Comparison of ENCODE assay signal across 8 cellular contexts in genomic region chr1:43973981-43974442, GRCh38. TPM values are rescaled to one million over a fixed set of nuclear protein-coding genes. Genes with fewer than 3 reads are reported as not detected.
DNase-seq lines count a peak whose midpoint lies in the region; ATAC-seq and TF ChIP-seq lines count a peak whose summit lies in the region.

No MANE protein-coding gene starts in this region.

- no peak for ATAC-seq in GM18868 (IDR thresholded peaks at IDR 0.05; ENCODE audit: unreplicated experiment)
- no peak for ATAC-seq in HG03521 (IDR thresholded peaks at IDR 0.05; ENCODE audit: unreplicated experiment)

- peaks cover 37% of the 10 kb centered on the region for H3K36me3 ChIP-seq in skeletal muscle satellite cell (ENCODE audit: insufficient read depth, low read length)

- CTCF ChIA-PET in activated CD4-positive, alpha-beta T cell treated with anti-CD3 and anti-CD28 coated beads, Interleukin-2, amount 10 ng/mL, durations not matched to agents 7 days and 5 days (lab: Charles Lee): interaction anchor here (1.4 to 1.6 kb wide), 3 partner anchors 13 to 28 kb away, joined by 3 to 5 read pairs (median 4); no protein-coding TSS in a partner anchor

- no peaks in the 10 kb centered on the region for H3K9me3 Mint-ChIP-seq in activated CD4-positive, alpha-beta T cell treated with anti-CD3 and anti-CD28 coated beads, Interleukin-2, amount 10 ng/mL, durations not matched to agents 7 days and 5 days
- no peaks in the 10 kb centered on the region for H3K9me3 Mint-ChIP-seq in T-helper 1 cell treated with Interleukin-12 subunit alpha and Interleukin-12 subunit beta and Interleukin-4 antibody, amounts not matched to agents 30 μg/mL and 1 μg/mL, for 36 hours

- H3K4me3 ChIP-seq in foreskin fibroblast (ENCODE audit: low read depth in 1 of 2, low read length in 2 of 2) (peak overlapping the region; percentile 86 to 91), skeletal muscle satellite cell (ENCODE audit: low read length) (peak overlapping the region; percentile 97)

- H3K4me1 Mint-ChIP-seq in activated CD4-positive, alpha-beta T cell treated with anti-CD3 and anti-CD28 coated beads, Interleukin-2, amount 10 ng/mL, durations not matched to agents 7 days and 5 days: peaks cover 64% of the 10 kb centered on the region
- H3K4me1 Mint-ChIP-seq in T-helper 1 cell treated with Interleukin-12 subunit alpha and Interleukin-12 subunit beta and Interleukin-4 antibody, amounts not matched to agents 30 μg/mL and 1 μg/mL, for 36 hours (ENCODE audit: low read depth): peaks cover 61% of the 10 kb centered on the region

- H3K4me1 ChIP-seq in skeletal muscle satellite cell (ENCODE audit: control insufficient read depth, insufficient read depth, low read length): peaks cover 39% of the 10 kb centered on the region

- TF ChIP-seq CTCF in foreskin fibroblast (IDR thresholded peaks at IDR 0.05; ENCODE audit: low read depth, low read length): no peak

- peak overlapping the region; percentile 84 for H3K4me3 Mint-ChIP-seq in activated CD4-positive, alpha-beta T cell treated with anti-CD3 and anti-CD28 coated beads, Interleukin-2, amount 10 ng/mL, durations not matched to agents 7 days and 5 days
- H3K4me3 Mint-ChIP-seq in T-helper 1 cell treated with Interleukin-12 subunit alpha and Interleukin-12 subunit beta and Interleukin-4 antibody, amounts not matched to agents 30 μg/mL and 1 μg/mL, for 36 hours: peak overlapping the region; percentile 87

- H3K9me3 ChIP-seq in skeletal muscle satellite cell (replicated peaks; ENCODE audit: low read length): no peaks in the 10 kb centered on the region

- peak overlapping the region; percentile 96 for H3K9ac ChIP-seq in skeletal muscle satellite cell (ENCODE audit: low read depth, low read length)

- POLR2A ChIA-PET in activated CD4-positive, alpha-beta T cell treated with anti-CD3 and anti-CD28 coated beads, Interleukin-2, amount 10 ng/mL, durations not matched to agents 7 days and 5 days (lab: Charles Lee): no interaction called here

- H3K36me3 Mint-ChIP-seq in activated CD4-positive, alpha-beta T cell treated with anti-CD3 and anti-CD28 coated beads, Interleukin-2, amount 10 ng/mL, durations not matched to agents 7 days and 5 days (ENCODE audit: low read depth): peaks cover 40% of the 10 kb centered on the region
- peaks cover 23% of the 10 kb centered on the region for H3K36me3 Mint-ChIP-seq in T-helper 1 cell treated with Interleukin-12 subunit alpha and Interleukin-12 subunit beta and Interleukin-4 antibody, amounts not matched to agents 30 μg/mL and 1 μg/mL, for 36 hours (ENCODE audit: low read depth)

- no peaks in the 10 kb centered on the region for H3K27me3 Mint-ChIP-seq in activated CD4-positive, alpha-beta T cell treated with anti-CD3 and anti-CD28 coated beads, Interleukin-2, amount 10 ng/mL, durations not matched to agents 7 days and 5 days
- H3K27me3 Mint-ChIP-seq in T-helper 1 cell treated with Interleukin-12 subunit alpha and Interleukin-12 subunit beta and Interleukin-4 antibody, amounts not matched to agents 30 μg/mL and 1 μg/mL, for 36 hours (ENCODE audit: low read depth): no peaks in the 10 kb centered on the region

- peak overlapping the region; percentile 89 for H3K27ac Mint-ChIP-seq in activated CD4-positive, alpha-beta T cell treated with anti-CD3 and anti-CD28 coated beads, Interleukin-2, amount 10 ng/mL, durations not matched to agents 7 days and 5 days
- peak overlapping the region; percentile 96 for H3K27ac Mint-ChIP-seq in T-helper 1 cell treated with Interleukin-12 subunit alpha and Interleukin-12 subunit beta and Interleukin-4 antibody, amounts not matched to agents 30 μg/mL and 1 μg/mL, for 36 hours

- peak overlapping the region; percentile 100 for H3K4me2 ChIP-seq in skeletal muscle satellite cell (ENCODE audit: low read length)

- no peaks in the 10 kb centered on the region for H3K27me3 ChIP-seq in skeletal muscle satellite cell (ENCODE audit: control insufficient read depth, insufficient read depth, low read length)

- DNase-seq in activated CD4-positive, alpha-beta T cell treated with anti-CD3 and anti-CD28 coated beads, Interleukin-2, amount 10 ng/mL, durations not matched to agents 7 days and 5 days: no peak
- no peak for DNase-seq in activated CD4-positive, alpha-beta T cell treated with anti-CD3 and anti-CD28 coated beads for 1 hour
- no peak for DNase-seq in foreskin fibroblast
- no peak for DNase-seq in central memory CD4-positive, alpha-beta T cell

RNA-seq across cellular contexts. Expression of gene ATP6V0B, which starts 0.7 kb away (rescaled TPM):
- 100 to 1,000 TPM in 1 of 2 experiments, 10 to 100 TPM in 1; 90.1 to 112 TPM for total RNA-seq in activated CD4-positive, alpha-beta T cell treated with anti-CD3 and anti-CD28 coated beads, Interleukin-2, amount 10 ng/mL, durations not matched to agents 7 days and 5 days
- 75.8 and 112 TPM in 2 replicates for total RNA-seq in skeletal muscle satellite cell (2012; rRNA removed)

RNA-seq across cellular contexts. Expression of gene DPH2, which starts 4.2 kb away (rescaled TPM):
- total RNA-seq in activated CD4-positive, alpha-beta T cell treated with anti-CD3 and anti-CD28 coated beads, Interleukin-2, amount 10 ng/mL, durations not matched to agents 7 days and 5 days: 10 to 100 TPM; 28.0 to 30.0 TPM
- 18.1 and 19.8 TPM in 2 replicates for total RNA-seq in skeletal muscle satellite cell (2012; rRNA removed)

RNA-seq across cellular contexts. Expression of gene B4GALT2, which starts 5.0 kb away (rescaled TPM):
- 1 to 10 TPM; 8.0 to 9.3 TPM for total RNA-seq in activated CD4-positive, alpha-beta T cell treated with anti-CD3 and anti-CD28 coated beads, Interleukin-2, amount 10 ng/mL, durations not matched to agents 7 days and 5 days
- 72.8 and 94.4 TPM in 2 replicates for total RNA-seq in skeletal muscle satellite cell (2012; rRNA removed)

RNA-seq across cellular contexts. Expression of gene CCDC24, which starts 17.4 kb away (rescaled TPM):
- 1 to 10 TPM in 1 of 2 experiments, under 1 TPM in 1; 0.71 to 1.3 TPM for total RNA-seq in activated CD4-positive, alpha-beta T cell treated with anti-CD3 and anti-CD28 coated beads, Interleukin-2, amount 10 ng/mL, durations not matched to agents 7 days and 5 days
- 2.3 and 5.0 TPM in 2 replicates for total RNA-seq in skeletal muscle satellite cell (2012; rRNA removed)

RNA-seq across cellular contexts. Expression of gene IPO13, which starts 27.3 kb away (rescaled TPM):
- total RNA-seq in activated CD4-positive, alpha-beta T cell treated with anti-CD3 and anti-CD28 coated beads, Interleukin-2, amount 10 ng/mL, durations not matched to agents 7 days and 5 days: 10 to 100 TPM; 22.0 to 27.2 TPM
- 18.8 and 20.5 TPM in 2 replicates for total RNA-seq in skeletal muscle satellite cell (2012; rRNA removed)
